18 cellular contexts compared by ENCODE assay signal in the genomic region with DNA sequence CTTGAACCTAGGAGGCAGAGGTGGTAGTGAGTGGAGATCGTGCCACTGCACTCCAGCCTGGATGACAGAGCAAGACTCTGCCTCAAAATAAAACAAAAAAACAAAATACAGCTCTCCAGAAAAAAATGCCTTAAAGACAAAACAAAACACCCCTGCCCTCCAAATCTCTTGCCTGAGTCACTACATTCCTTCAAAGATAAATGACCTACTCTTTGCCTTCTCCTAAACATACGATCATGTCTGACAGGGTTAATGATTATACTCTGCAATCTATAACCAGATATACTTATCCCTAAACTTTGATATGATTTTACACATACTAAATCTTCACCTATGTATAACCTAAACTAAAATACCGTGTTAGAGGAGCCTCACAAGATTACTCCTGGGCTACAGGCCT. TPM values are rescaled to one million over a fixed set of nuclear protein-coding genes. Genes with fewer than 3 reads are reported as not detected.
DNase-seq lines count a peak whose midpoint lies in the region; ATAC-seq, FAIRE-seq and TF ChIP-seq lines count a peak whose summit lies in the region.
"Had no signal": no experiment of that assay in that cellular context is flagged by ENCODE, and none has a peak within 500 bp of the region (broad histone marks: within the 10 kb centered on the region; RNA-seq: fewer than 3 reads in every experiment).

No MANE protein-coding gene starts in this region.

- ATAC-seq in HepG2 (no peak), right lobe of liver (no peak)
- no peak for ATAC-seq in stimulated activated naive B cell treated with anti-CD40 and anti-IgM and Interleukin-4, amounts not matched to agents 10 μg/mL and 1 μg/mL and 100 μg/mL, for 72 hours (replicated peaks)
- ATAC-seq: body of pancreas, gastroesophageal sphincter, GM12878, lower lobe of right lung, T-cell had no signal

- peaks cover 24 to 59% of the 10 kb centered on the region in 2 donors for H3K4me1 Mint-ChIP-seq in stimulated activated naive B cell treated with anti-CD40 and anti-IgM and Interleukin-4, amounts not matched to agents 10 μg/mL and 1 μg/mL and 100 μg/mL, for 72 hours

- 45% methylated on average over 3 of the region's 3 CpGs for WGBS in HepG2 (ENCODE audit: low lambda C conversion rate)
- WGBS in right lobe of liver (ENCODE audit: insufficient coverage, low coverage, low lambda C conversion rate, missing lambda C conversion rate): 73% methylated on average over 3 of the region's 3 CpGs

- 0 out of 2 replicates have a peak overlapping the region, but pooled peaks have one; percentile 76 for H3K9ac ChIP-seq in HepG2 (ENCODE audit: insufficient read depth, low read depth, low read length)

- peaks cover 12% of the 10 kb centered on the region for H4K20me1 ChIP-seq in HepG2 (ENCODE audit: insufficient read depth, low read length)
- H4K20me1 ChIP-seq in OCI-LY7 (ENCODE audit: insufficient read depth, low read length): peaks cover 6% of the 10 kb centered on the region; the same call in 1 of the 2 replicates

- H3K4me3 Mint-ChIP-seq in stimulated activated naive B cell treated with anti-CD40 and anti-IgM and Interleukin-4, amounts not matched to agents 10 μg/mL and 1 μg/mL and 100 μg/mL, for 72 hours: peak overlapping the region in 1 of 2 donors; percentile 58

- POLR2A ChIA-PET in HepG2 (lab: Yijun Ruan, JAX) (interaction anchor here (1.1 to 1.9 kb wide), 3 partner anchors 12 to 147 kb away, joined by 3 to 6 read pairs (median 4); no protein-coding TSS in a partner anchor), OCI-LY7 (lab: Charles Lee) (interaction anchor here (0.9 to 2.0 kb wide), 2 partner anchors 125 to 242 kb away, joined by 4 to 6 read pairs; no protein-coding TSS in a partner anchor)

- TF ChIP-seq EP300 in HepG2 (IDR thresholded peaks at IDR 0.05; ENCODE audit: low read depth in 2 of 2, low read length in 2 of 2): no peak
- TF ChIP-seq EP300 in HepG2 (CRISPR knock-in tag; IDR thresholded peaks at IDR 0.05; ENCODE audit: borderline replicate concordance): no peak

- no peaks in the 10 kb centered on the region for H3K9me3 Mint-ChIP-seq in stimulated activated naive B cell treated with anti-CD40 and anti-IgM and Interleukin-4, amounts not matched to agents 10 μg/mL and 1 μg/mL and 100 μg/mL, for 72 hours
- H3K9me3 Mint-ChIP-seq: T-cell had no signal

- FAIRE-seq in HepG2 (lab: Jason Lieb, UNC): peak; percentile 8
- FAIRE-seq in HTR-8/SVneo (lab: Jason Lieb, UNC): no peak
- FAIRE-seq: G401.6, GM12878 had no signal

- peaks cover 5% of the 10 kb centered on the region for H3K79me2 ChIP-seq in HepG2 (ENCODE audit: insufficient read depth, low read length)
- no peaks in the 10 kb centered on the region for H3K79me2 ChIP-seq in OCI-LY7 (ENCODE audit: insufficient read depth, low read depth, low read length)

- H2AFZ ChIP-seq in HepG2 (ENCODE audit: low read length): no peak overlapping the region
- no peak overlapping the region for H2AFZ ChIP-seq in OCI-LY7 (ENCODE audit: low read length)

- H3K36me3 ChIP-seq in HepG2 (replicated peaks in 1 of 2; ENCODE audit: control insufficient read depth in 1 of 2, insufficient read depth in 2 of 2, low read length in 2 of 2) (peaks cover 7 to 22% of the 10 kb centered on the region in 2 experiments; a peak in 4 of 5 replicates), right lobe of liver (peaks cover 0 to 24% (median 8%) of the 10 kb centered on the region in 4 donors), MG63 (peaks cover 40% of the 10 kb centered on the region), OCI-LY7 (ENCODE audit: insufficient read depth, low read length) (peaks cover 50% of the 10 kb centered on the region)

- TF ChIP-seq POLR2A in HepG2 (IDR thresholded peaks at IDR 0.05; ENCODE audit: insufficient read depth in 1 of 2, low read depth in 2 of 2, low read length in 2 of 2): no peak
- TF ChIP-seq POLR2A in right lobe of liver (IDR thresholded peaks at IDR 0.05): no peak

- intact Hi-C loops in HepG2 (cut with micrococcal nuclease; ENCODE audit: unreplicated experiment): loop anchor here (10.0 kb wide), 1 partner anchor 51 kb away; no protein-coding TSS in a partner anchor
- intact Hi-C loops in right lobe of liver (cut with DNase I): no loop called here
- intact Hi-C loops in OCI-LY7 (cut with micrococcal nuclease; ENCODE audit: unreplicated experiment): no loop called here

- H3K27me3 ChIP-seq in HepG2 (ENCODE audit: control insufficient read depth in 1 of 2, insufficient read depth in 2 of 2, low read length in 2 of 2) (no peaks in the 10 kb centered on the region), right lobe of liver (no peaks in the 10 kb centered on the region), MG63 (no peaks in the 10 kb centered on the region)
- H3K27me3 ChIP-seq: body of pancreas, gastroesophageal sphincter, suprapubic skin had no signal

- BruUV-seq in HepG2 (replicated peaks; lab: Mats Ljungman, UMichigan) (no TSS peak), OCI-LY7 (replicated peaks; lab: Mats Ljungman, UMichigan) (no TSS peak)

- H3K27ac Mint-ChIP-seq in stimulated activated naive B cell treated with anti-CD40 and anti-IgM and Interleukin-4, amounts not matched to agents 10 μg/mL and 1 μg/mL and 100 μg/mL, for 72 hours: peak overlapping the region; percentile 5
- H3K27ac Mint-ChIP-seq: T-cell had no signal

- H3K36me3 Mint-ChIP-seq in stimulated activated naive B cell treated with anti-CD40 and anti-IgM and Interleukin-4, amounts not matched to agents 10 μg/mL and 1 μg/mL and 100 μg/mL, for 72 hours: peaks cover 20 to 34% of the 10 kb centered on the region in 2 donors

- H3K4me1 ChIP-seq in HepG2 (ENCODE audit: insufficient read depth, low read length) (peaks cover 32% of the 10 kb centered on the region), right lobe of liver (peaks cover 0 to 16% (median 3%) of the 10 kb centered on the region in 4 donors), OCI-LY7 (ENCODE audit: insufficient read depth, low read length, poor library complexity, severe bottlenecking) (peaks cover 15% of the 10 kb centered on the region)

- H3K27me3 Mint-ChIP-seq in stimulated activated naive B cell treated with anti-CD40 and anti-IgM and Interleukin-4, amounts not matched to agents 10 μg/mL and 1 μg/mL and 100 μg/mL, for 72 hours: no peaks in the 10 kb centered on the region
- H3K27me3 Mint-ChIP-seq: T-cell had no signal

- in situ Hi-C loops in HepG2 (cut with HindIII; ENCODE audit: extremely low pct_ligation_motif_present, low pct_unique_long_range_greater_than_20kb): loop anchor here (10.0 kb wide), 1 partner anchor 121 kb away; no protein-coding TSS in a partner anchor

- TF ChIP-seq RAD21 in HepG2 (CRISPR knock-in tag; IDR thresholded peaks at IDR 0.05): no peak

- no peaks in the 10 kb centered on the region for H3K9me3 ChIP-seq in HepG2 (ENCODE audit: low read length)
- H3K9me3 ChIP-seq in right lobe of liver: no peaks in the 10 kb centered on the region
- no peaks in the 10 kb centered on the region for H3K9me3 ChIP-seq in MG63
- H3K9me3 ChIP-seq in OCI-LY7 (ENCODE audit: low read length): no peaks in the 10 kb centered on the region
- H3K9me3 ChIP-seq: body of pancreas, gastroesophageal sphincter, lower lobe of right lung, suprapubic skin had no signal

- peak overlapping the region; percentile 86 for H3K4me2 ChIP-seq in HepG2 (ENCODE audit: low read depth, low read length)
- no peak overlapping the region for H3K4me2 ChIP-seq in OCI-LY7 (ENCODE audit: low read length)

- H3K27ac ChIP-seq in HepG2 (ENCODE audit: extremely low read length, insufficient read depth, low read length): no peak overlapping the region
- no peak overlapping the region for H3K27ac ChIP-seq in right lobe of liver
- no peak overlapping the region for H3K27ac ChIP-seq in OCI-LY7 (ENCODE audit: low read depth, low read length, poor library complexity, severe bottlenecking)
- H3K27ac ChIP-seq: body of pancreas, suprapubic skin had no signal

- no peaks in the 10 kb centered on the region for H3K9me2 ChIP-seq in OCI-LY7 (ENCODE audit: insufficient read depth, low read length)

- peak; percentile 38 for DNase-seq in HepG2 (ENCODE audit: low spot score)
- DNase-seq in right lobe of liver: no peak
- no peak for DNase-seq in MG63
- DNase-seq in astrocyte of the hippocampus (ENCODE audit: low read depth, low spot score): peak; percentile 22
- DNase-seq in stimulated activated naive B cell treated with anti-CD40 and anti-IgM and Interleukin-4, amounts not matched to agents 10 μg/mL and 1 μg/mL and 100 μg/mL, for 72 hours: no peak
- no peak for DNase-seq in HTR-8/SVneo (ENCODE audit: insufficient read length, low spot score)
- DNase-seq in OCI-LY7 (ENCODE audit: low spot score): no peak
- no peak for DNase-seq in NCI-H2171 treated with DMSO at 0.1 percent for 48 hours (lab: John Stamatoyannopoulos, UW)
- DNase-seq: activated effector memory CD4-positive, alpha-beta T cell treated with anti-CD3 and anti-CD28 coated beads, Interleukin-2, amount 50 U/mL, for 16 hours; NCI-H226; stimulated activated CD4-positive, alpha-beta T cell treated with anti-CD3 and anti-CD28 coated beads, Interleukin-4, amount 100 ng/mL, for 24 hours; T-cell had no signal

- CTCF ChIA-PET in HepG2 (lab: Yijun Ruan, JAX; ENCODE audit: low intra/inter-chr PET ratio, low total read pairs) (interaction anchor here (1.3 to 1.8 kb wide), 3 partner anchors 124 to 242 kb away, joined by 3 to 5 read pairs (median 4); no protein-coding TSS in a partner anchor), OCI-LY7 (lab: Charles Lee; ENCODE audit: unreplicated experiment) (no interaction called here)

- TF ChIP-seq CTCF in HepG2 (CRISPR knock-in tag; IDR thresholded peaks at IDR 0.05) (no peak), right lobe of liver (IDR thresholded peaks at IDR 0.05) (no peak), OCI-LY7 (conservative IDR thresholded peaks at IDR 0.05; ENCODE audit: low read length) (no peak)

- H3K4me3 ChIP-seq in HepG2 (replicated peaks in 1 of 3; ENCODE audit: insufficient read depth in 1 of 3, low read depth in 2 of 3, low read length in 3 of 3) (peak overlapping the region in 2 of 3 experiments; percentile 58 to 80; a peak in 1 of 6 replicates), right lobe of liver (no peak overlapping the region), MG63 (peak overlapping the region; percentile 96), OCI-LY7 (ENCODE audit: low read depth, low read length, poor library complexity, severe bottlenecking) (no peak overlapping the region)
- H3K4me3 ChIP-seq: body of pancreas had no signal

RNA-seq across cellular contexts. Expression of a gene that starts 1.4 kb away (rescaled TPM):
- 17.4 and 25.7 TPM in 2 replicates for total RNA-seq in HepG2 (2016; rRNA removed; fragmentation: Illumina TruSeq; extraction: Trizol)
- 4.8 and 5.1 TPM in 2 replicates for total RNA-seq in HepG2 (2016; cell fraction: cytosol; rRNA removed; fragmentation: Illumina TruSeq; extraction: Trizol; ENCODE audit: low read depth)
- 17.1 and 29.4 TPM in 2 replicates for total RNA-seq in HepG2 (2016; cell fraction: insoluble cytoplasmic fraction; rRNA removed; fragmentation: Illumina TruSeq; extraction: Trizol)
- total RNA-seq in HepG2 (2016; cell fraction: membrane; rRNA removed; fragmentation: Illumina TruSeq; extraction: Trizol): 9.7 and 10.0 TPM in 2 replicates
- total RNA-seq in HepG2 (2016; cell fraction: nucleus; rRNA removed; fragmentation: Illumina TruSeq; extraction: Trizol): 32.2 and 34.9 TPM in 2 replicates
- 24.0 and 25.9 TPM in 2 replicates for polyA plus RNA-seq in HepG2 (2011; rRNA removed)
- 13.1 and 16.9 TPM in 2 replicates for polyA plus RNA-seq in HepG2 (2011; cell fraction: cytosol; rRNA removed)
- polyA plus RNA-seq in HepG2 (2011; cell fraction: nucleus; rRNA removed): 109 and 110 TPM in 2 replicates
- 25.0 and 25.7 TPM in 2 replicates for polyA plus RNA-seq in HepG2 (2012)
- polyA plus RNA-seq in HepG2 (2016; cell fraction: cytosol; fragmentation: Illumina TruSeq; extraction: Trizol; ENCODE audit: low read depth): 2.7 and 3.2 TPM in 2 replicates
- polyA plus RNA-seq in HepG2 (2016; cell fraction: insoluble cytoplasmic fraction; fragmentation: Illumina TruSeq; extraction: Trizol; ENCODE audit: low read depth): 13.8 and 15.8 TPM in 2 replicates
- 4.6 and 4.9 TPM in 2 replicates for polyA plus RNA-seq in HepG2 (2016; cell fraction: membrane; fragmentation: Illumina TruSeq; extraction: Trizol; ENCODE audit: low read depth)
- polyA plus RNA-seq in HepG2 (2016; cell fraction: nucleus; fragmentation: Illumina TruSeq; extraction: Trizol; ENCODE audit: insufficient read depth, low read depth): 74.9 and 78.9 TPM in 2 replicates
- polyA minus RNA-seq in HepG2 (2011; rRNA and poly(A)+ RNA removed; ENCODE audit: low replicate concordance): 26.6 and 40.3 TPM in 2 replicates
- polyA minus RNA-seq in HepG2 (2011; cell fraction: cytosol; rRNA and poly(A)+ RNA removed): 11.5 and 12.7 TPM in 2 replicates
- polyA minus RNA-seq in HepG2 (2011; cell fraction: nucleus; rRNA and poly(A)+ RNA removed): 48.7 and 56.2 TPM in 2 replicates
- total RNA-seq in right lobe of liver: 10 to 100 TPM in 3 of 6 experiments, 1 to 10 TPM in 3; 6.8 to 14.5 (median 10.2) TPM
- total RNA-seq in MG63 (2014; rRNA removed; shearing (Covaris generic); ENCODE audit: low replicate concordance): 28.3 and 37.2 TPM in 2 replicates
- 13.5 and 19.6 TPM in 2 replicates for total RNA-seq in OCI-LY7 (2014; rRNA removed; shearing (Covaris generic))
- 33.1 and 33.6 TPM in 2 replicates for total RNA-seq in OCI-LY7 (2022)

RNA-seq across cellular contexts. Expression of a gene that starts 13.9 kb away (rescaled TPM):
- total RNA-seq in HepG2 (2016; rRNA removed; fragmentation: Illumina TruSeq; extraction: Trizol) (1.6 and 1.7 TPM in 2 replicates), right lobe of liver (1 to 10 TPM in 4 of 6 experiments, under 1 TPM in 2; 0.76 to 2.9 (median 2.1) TPM), OCI-LY7 (2022) (9.5 and 10.9 TPM in 2 replicates)
- 0.20 and 1.1 TPM in 2 replicates for total RNA-seq in HepG2 (2016; cell fraction: cytosol; rRNA removed; fragmentation: Illumina TruSeq; extraction: Trizol; ENCODE audit: low read depth)
- total RNA-seq in HepG2 (2016; cell fraction: insoluble cytoplasmic fraction; rRNA removed; fragmentation: Illumina TruSeq; extraction: Trizol): 1.5 and 2.0 TPM in 2 replicates
- 1.7 and 1.8 TPM in 2 replicates for total RNA-seq in HepG2 (2016; cell fraction: membrane; rRNA removed; fragmentation: Illumina TruSeq; extraction: Trizol)
- total RNA-seq in HepG2 (2016; cell fraction: nucleus; rRNA removed; fragmentation: Illumina TruSeq; extraction: Trizol): 1.6 and 2.2 TPM in 2 replicates
- 1.8 and 2.7 TPM in 2 replicates for polyA plus RNA-seq in HepG2 (2011; rRNA removed)
- 1.8 and 2.5 TPM in 2 replicates for polyA plus RNA-seq in HepG2 (2011; cell fraction: cytosol; rRNA removed)
- polyA plus RNA-seq in HepG2 (2011; cell fraction: nucleus; rRNA removed): 17.0 and 17.7 TPM in 2 replicates
- 2.3 and 6.3 TPM in 2 replicates for polyA plus RNA-seq in HepG2 (2012)
- 0.41 and 0.49 TPM in 2 replicates for polyA plus RNA-seq in HepG2 (2016; cell fraction: cytosol; fragmentation: Illumina TruSeq; extraction: Trizol; ENCODE audit: low read depth)
- 0.75 and 2.0 TPM in 2 replicates for polyA plus RNA-seq in HepG2 (2016; cell fraction: insoluble cytoplasmic fraction; fragmentation: Illumina TruSeq; extraction: Trizol; ENCODE audit: low read depth)
- 0.87 and 0.90 TPM in 2 replicates for polyA plus RNA-seq in HepG2 (2016; cell fraction: membrane; fragmentation: Illumina TruSeq; extraction: Trizol; ENCODE audit: low read depth)
- 2.5 TPM in 2 replicates for polyA plus RNA-seq in HepG2 (2016; cell fraction: nucleus; fragmentation: Illumina TruSeq; extraction: Trizol; ENCODE audit: insufficient read depth, low read depth)
- polyA minus RNA-seq in HepG2 (2011; rRNA and poly(A)+ RNA removed; ENCODE audit: low replicate concordance): 0.07 and 9.4 TPM in 2 replicates
- 1.2 and 1.8 TPM in 2 replicates for polyA minus RNA-seq in HepG2 (2011; cell fraction: cytosol; rRNA and poly(A)+ RNA removed)
- 3.3 and 6.0 TPM in 2 replicates for polyA minus RNA-seq in HepG2 (2011; cell fraction: nucleus; rRNA and poly(A)+ RNA removed)
- 6.7 and 9.9 TPM in 2 replicates for total RNA-seq in MG63 (2014; rRNA removed; shearing (Covaris generic); ENCODE audit: low replicate concordance)
- total RNA-seq in OCI-LY7 (2014; rRNA removed; shearing (Covaris generic)): 2.9 and 8.8 TPM in 2 replicates

Comparison
In these comparisons a context has a peak if more than half of its experiments do, and no peak if none do; other contexts are left out.
1. DNase-seq: peak in HepG2 (single experiment) and astrocyte of the hippocampus (single experiment); none in right lobe of liver (0 of 3), MG63 (single experiment), stimulated activated naive B cell treated with anti-CD40 and anti-IgM and Interleukin-4, amounts not matched to agents 10 μg/mL and 1 μg/mL and 100 μg/mL, for 72 hours (single experiment), HTR-8/SVneo (single experiment), OCI-LY7 (single experiment) and NCI-H2171 treated with DMSO at 0.1 percent for 48 hours (single experiment).
2. H3K4me3 ChIP-seq: peak in HepG2 (2 of 3) and MG63 (single experiment); none in right lobe of liver (0 of 3) and OCI-LY7 (single experiment).